8 cellular contexts compared by ENCODE assay signal in genomic region chrX:49165901-49166881, GRCh38.
A peak's percentile ranks its signal among the peaks of the same experiment; 100 is the strongest.
DNase-seq lines count a peak whose midpoint lies in the region; ATAC-seq and TF ChIP-seq lines count a peak whose summit lies in the region.

No MANE protein-coding gene starts in this region.

- H3K4me1 Mint-ChIP-seq in activated T-cell treated with anti-CD3 and anti-CD28 coated beads, Interleukin-2, amount 50 U/mL, for 24 hours (ENCODE audit: low read depth): peaks cover 37% of the 10 kb centered on the region

- ATAC-seq in HG03159 (IDR thresholded peaks at IDR 0.05; ENCODE audit: unreplicated experiment): peak; percentile 40

- DNase-seq in GF-D8 (lab: John Stamatoyannopoulos, UW) (peak; percentile 76), NOMO-1 treated with DMSO at 0.1 percent for 48 hours (lab: John Stamatoyannopoulos, UW; ENCODE audit: unreplicated experiment) (peak; percentile 82), erythroblast (lab: John Stamatoyannopoulos, UW) (peak; percentile 91 to 95), GOT3 (lab: John Stamatoyannopoulos, UW) (no peak)
- DNase-seq in activated T-cell treated with anti-CD3 and anti-CD28 coated beads, Interleukin-2, amount 50 U/mL, for 24 hours: peak; percentile 77
- DNase-seq in stimulated activated naive CD4-positive, alpha-beta T cell treated with Interleukin-2 at 50 U/mL for 16 hours (lab: John Stamatoyannopoulos, UW): peak; percentile 80

- H3K9me3 ChIP-seq in muscle layer of colon (ENCODE audit: low read length): no peaks in the 10 kb centered on the region

- H3K4me1 ChIP-seq in muscle layer of colon (ENCODE audit: insufficient read depth, low read length): peaks cover 14% of the 10 kb centered on the region

- peak overlapping the region; percentile 1 to 71 for H3K4me3 ChIP-seq in muscle layer of colon (ENCODE audit: low read depth in 1 of 2, low read length in 2 of 2)

- no peaks in the 10 kb centered on the region for H3K27me3 Mint-ChIP-seq in activated T-cell treated with anti-CD3 and anti-CD28 coated beads, Interleukin-2, amount 50 U/mL, for 24 hours

- H3K36me3 ChIP-seq in muscle layer of colon (ENCODE audit: insufficient read depth, low read length): no peaks in the 10 kb centered on the region

- H3K9ac ChIP-seq in muscle layer of colon (ENCODE audit: low read length): peak overlapping the region; percentile 27

- H3K36me3 Mint-ChIP-seq in activated T-cell treated with anti-CD3 and anti-CD28 coated beads, Interleukin-2, amount 50 U/mL, for 24 hours (ENCODE audit: low read depth): no peaks in the 10 kb centered on the region

- no peaks in the 10 kb centered on the region for H3K9me3 Mint-ChIP-seq in activated T-cell treated with anti-CD3 and anti-CD28 coated beads, Interleukin-2, amount 50 U/mL, for 24 hours

- no peaks in the 10 kb centered on the region for H3K27me3 ChIP-seq in muscle layer of colon (ENCODE audit: control insufficient read depth in 1 of 2, insufficient read depth in 2 of 2, low read length in 2 of 2)

- peak overlapping the region; percentile 65 for H3K27ac ChIP-seq in muscle layer of colon (ENCODE audit: low read depth, low read length)

- TF ChIP-seq POLR2A in erythroblast (IDR thresholded peaks at IDR 0.05; ENCODE audit: low read length): peak; percentile 59

- H3K27ac Mint-ChIP-seq in activated T-cell treated with anti-CD3 and anti-CD28 coated beads, Interleukin-2, amount 50 U/mL, for 24 hours: peak overlapping the region; percentile 89

- peak overlapping the region; percentile 77 for H3K4me3 Mint-ChIP-seq in activated T-cell treated with anti-CD3 and anti-CD28 coated beads, Interleukin-2, amount 50 U/mL, for 24 hours
